In genomic region chr1:34985063-34985770, GRCh38 we compare ENCODE assay signal across 8 cellular contexts. TPM values are rescaled to one million over a fixed set of nuclear protein-coding genes. Genes with fewer than 3 reads are reported as not detected.
DNase-seq lines count a peak whose midpoint lies in the region; ATAC-seq lines count a peak whose summit lies in the region.

Gene TMEM35B (minus strand): TSS chr1:34985347. CDS start chr1:34985305, 42 bp downstream.

- H3K4me1 ChIP-seq in CD4-positive, CD25-positive, alpha-beta regulatory T cell (ENCODE audit: control insufficient read depth, insufficient read depth, low read length, poor library complexity, severe bottlenecking) = peaks cover 33% of the 10 kb centered on the region
- peaks cover 8% of the 10 kb centered on the region for H3K4me1 ChIP-seq in neuron (ENCODE audit: insufficient read depth, low read length)

- peaks cover 14% of the 10 kb centered on the region for H3K36me3 ChIP-seq in CD4-positive, CD25-positive, alpha-beta regulatory T cell (ENCODE audit: control insufficient read depth, insufficient read depth, low read length)
- H3K36me3 ChIP-seq in neuron (ENCODE audit: insufficient read depth, low read length) = peaks cover 16% of the 10 kb centered on the region

- H3K36me3 Mint-ChIP-seq in CD4-positive, CD25-positive, alpha-beta regulatory T cell = peaks cover 14% of the 10 kb centered on the region

- no peaks in the 10 kb centered on the region for H3K9me3 ChIP-seq in CD4-positive, CD25-positive, alpha-beta regulatory T cell (ENCODE audit: control insufficient read depth in 2 of 2, low read length in 2 of 2)
- H3K9me3 ChIP-seq in neuron (ENCODE audit: low read length) = no peaks in the 10 kb centered on the region

- peak within 1 kb of the TSS; percentile 96 to 100 (median 98) for H3K4me3 Mint-ChIP-seq in CD4-positive, CD25-positive, alpha-beta regulatory T cell

- peak within 1 kb of the TSS; percentile 81 for H3K27ac ChIP-seq in CD4-positive, CD25-positive, alpha-beta regulatory T cell (ENCODE audit: insufficient read depth, low read length, poor library complexity, severe bottlenecking)

- H3K27ac Mint-ChIP-seq in CD4-positive, CD25-positive, alpha-beta regulatory T cell = peak within 1 kb of the TSS; percentile 94 to 99 (median 97)

- DNase-seq in CD4-positive, CD25-positive, alpha-beta regulatory T cell = peak; percentile 72 to 84 (median 81)
- DNase-seq in RPMI8226 (peak; percentile 74), activated gamma-delta T cell treated with Interleukin-2 at 50 U/mL for 16 hours (peak; percentile 78), foreskin melanocyte (peak; percentile 27), stromal cell of bone marrow (ENCODE audit: low read depth) (peak; percentile 28)

- ATAC-seq in CD4-positive, CD25-positive, alpha-beta regulatory T cell (ENCODE audit: low read depth in 2 of 2) = peak; percentile 90 to 92
- peak; percentile 84 for ATAC-seq in GM19324 (IDR thresholded peaks at IDR 0.05; ENCODE audit: low FRiP score, unreplicated experiment)
- peak; percentile 60 for ATAC-seq in HG03460 (IDR thresholded peaks at IDR 0.05; ENCODE audit: unreplicated experiment)

- peak within 1 kb of the TSS; percentile 97 for H3K4me3 ChIP-seq in CD4-positive, CD25-positive, alpha-beta regulatory T cell (ENCODE audit: low read depth, low read length)
- peak within 1 kb of the TSS; percentile 53 for H3K4me3 ChIP-seq in neuron (ENCODE audit: low read length)

- H3K4me1 Mint-ChIP-seq in CD4-positive, CD25-positive, alpha-beta regulatory T cell = peaks cover 4 to 59% (median 31%) of the 10 kb centered on the region in 4 donors

- H3K27me3 Mint-ChIP-seq in CD4-positive, CD25-positive, alpha-beta regulatory T cell = no peaks in the 10 kb centered on the region

- H2AFZ ChIP-seq in neuron (ENCODE audit: low read depth, low read length) = peak within 1 kb of the TSS; percentile 53

- H3K27me3 ChIP-seq in CD4-positive, CD25-positive, alpha-beta regulatory T cell (ENCODE audit: control insufficient read depth, insufficient read depth, low read length) = no peaks in the 10 kb centered on the region
- H3K27me3 ChIP-seq in neuron (ENCODE audit: insufficient read depth, low read length) = no peaks in the 10 kb centered on the region

- H3K9me3 Mint-ChIP-seq in CD4-positive, CD25-positive, alpha-beta regulatory T cell = peaks cover 0 to 2% (median 0%) of the 10 kb centered on the region in 7 donors

RNA-seq across cellular contexts. Expression of gene TMEM35B, which starts in this region (rescaled TPM):
- 13.8 TPM for total RNA-seq in CD4-positive, CD25-positive, alpha-beta regulatory T cell
- 100 to 1,000 TPM; 173 to 206 (median 196) TPM for polyA plus RNA-seq in CD4-positive, CD25-positive, alpha-beta regulatory T cell

Comparison
In these comparisons a context has a peak if more than half of its experiments do, and no peak if none do; other contexts are left out.
1. Peak in every context shown above with its lines: DNase-seq, ATAC-seq, H3K4me3 ChIP-seq and H3K27ac ChIP-seq.
2. DNase-seq: peak in every context shown above with its lines; median percentile 81 in CD4-positive, CD25-positive, alpha-beta regulatory T cell; 78 in activated gamma-delta T cell treated with Interleukin-2 at 50 U/mL for 16 hours; 74 in RPMI8226; 28 in stromal cell of bone marrow; 27 in foreskin melanocyte.